Comparison of ENCODE assay signal across 10 cellular contexts in genomic region chr4:127698789-127699200, GRCh38. TPM values are rescaled to one million over a fixed set of nuclear protein-coding genes. Genes with fewer than 3 reads are reported as not detected.
DNase-seq lines count a peak whose midpoint lies in the region; ATAC-seq, FAIRE-seq and TF ChIP-seq lines count a peak whose summit lies in the region.
"Had no signal": no experiment of that assay in that cellular context is flagged by ENCODE, and none has a peak within 500 bp of the region (broad histone marks: within the 10 kb centered on the region; RNA-seq: fewer than 3 reads in every experiment).

No MANE protein-coding gene starts in this region.

- ATAC-seq in HG03045 (IDR thresholded peaks at IDR 0.05; ENCODE audit: unreplicated experiment): peak; percentile 100
- ATAC-seq in SK-N-SH treated with all-trans-retinoic acid at 6 μM for 48 hours: peak; percentile 62
- ATAC-seq in body of pancreas: no peak
- no peak for ATAC-seq in gastrocnemius medialis

- H3K4me1 ChIP-seq in body of pancreas (no peaks in the 10 kb centered on the region), gastrocnemius medialis (no peaks in the 10 kb centered on the region)

- no peak for TF ChIP-seq CTCF in body of pancreas (IDR thresholded peaks at IDR 0.05)
- no peak for TF ChIP-seq CTCF in gastrocnemius medialis (IDR thresholded peaks at IDR 0.05 in 4 of 5, conservative IDR thresholded peaks at IDR 0.05 in 1 of 5)

- no peaks in the 10 kb centered on the region for H3K4me1 Mint-ChIP-seq in activated CD4-positive, alpha-beta T cell treated with anti-CD3 and anti-CD28 coated beads, Interleukin-2, amount 10 ng/mL, durations not matched to agents 24 days and 14 days

- peaks cover 5% of the 10 kb centered on the region for H3K9me3 Mint-ChIP-seq in activated CD4-positive, alpha-beta T cell treated with anti-CD3 and anti-CD28 coated beads, Interleukin-2, amount 10 ng/mL, durations not matched to agents 24 days and 14 days

- H3K36me3 Mint-ChIP-seq in activated CD4-positive, alpha-beta T cell treated with anti-CD3 and anti-CD28 coated beads, Interleukin-2, amount 10 ng/mL, durations not matched to agents 24 days and 14 days (ENCODE audit: low read depth): no peaks in the 10 kb centered on the region

- H3K9me3 ChIP-seq in body of pancreas (no peaks in the 10 kb centered on the region), gastrocnemius medialis (no peaks in the 10 kb centered on the region)

- intact Hi-C loops in body of pancreas (cut with DNase I): no loop called here
- intact Hi-C loops in activated CD4-positive, alpha-beta T cell treated with anti-CD3 and anti-CD28 coated beads, Interleukin-2, amount 10 ng/mL, durations not matched to agents 24 days and 14 days (cut with micrococcal nuclease): no loop called here
- intact Hi-C loops in gastrocnemius medialis (cut with DNase I; ENCODE audit: low total_unique reads): no loop called here

- no peak overlapping the region for H3K27ac ChIP-seq in body of pancreas
- no peak overlapping the region for H3K27ac ChIP-seq in gastrocnemius medialis

- H3K27me3 ChIP-seq in body of pancreas: no peaks in the 10 kb centered on the region
- H3K27me3 ChIP-seq in gastrocnemius medialis: no peaks in the 10 kb centered on the region

- H3K27me3 Mint-ChIP-seq in activated CD4-positive, alpha-beta T cell treated with anti-CD3 and anti-CD28 coated beads, Interleukin-2, amount 10 ng/mL, durations not matched to agents 24 days and 14 days: peaks cover 2% of the 10 kb centered on the region

- WGBS in body of pancreas, 2 donors: 84 to 93% methylated on average over 4 of the region's 4 CpGs

- no peak for DNase-seq in GM19239 (ENCODE audit: insufficient read length, low spot score)
- peak; percentile 92 for DNase-seq in non-pigmented ciliary epithelial cell (ENCODE audit: low read depth)
- no peak for DNase-seq in body of pancreas
- no peak for DNase-seq in activated CD4-positive, alpha-beta T cell treated with anti-CD3 and anti-CD28 coated beads, Interleukin-2, amount 10 ng/mL, durations not matched to agents 24 days and 14 days
- no peak for DNase-seq in gastrocnemius medialis
- DNase-seq in NCI-H2081 (lab: John Stamatoyannopoulos, UW): no peak

- H3K4me3 ChIP-seq in body of pancreas: no peak overlapping the region
- H3K4me3 ChIP-seq in gastrocnemius medialis: no peak overlapping the region

- no peak for TF ChIP-seq POLR2A in body of pancreas (IDR thresholded peaks at IDR 0.05)
- TF ChIP-seq POLR2A in gastrocnemius medialis (IDR thresholded peaks at IDR 0.05): no peak

- FAIRE-seq in GM19239 (lab: Jason Lieb, UNC): peak; percentile 58
- FAIRE-seq: islet of Langerhans had no signal

- no peak overlapping the region for H3K27ac Mint-ChIP-seq in activated CD4-positive, alpha-beta T cell treated with anti-CD3 and anti-CD28 coated beads, Interleukin-2, amount 10 ng/mL, durations not matched to agents 24 days and 14 days

- H3K4me3 Mint-ChIP-seq in activated CD4-positive, alpha-beta T cell treated with anti-CD3 and anti-CD28 coated beads, Interleukin-2, amount 10 ng/mL, durations not matched to agents 24 days and 14 days: no peak overlapping the region

- in situ Hi-C loops in gastrocnemius medialis (cut with MboI; ENCODE audit: low sequenced_read_pairs in 4 of 4): no loop called here

- H3K36me3 ChIP-seq in body of pancreas (replicated peaks in 1 of 2; ENCODE audit: insufficient read depth in 1 of 2, low read depth in 2 of 2) (no peaks in the 10 kb centered on the region), gastrocnemius medialis (no peaks in the 10 kb centered on the region)

TF ChIP-seq in SK-N-SH treated with all-trans-retinoic acid at 6 μM for 48 hours, 23 proteins besides CTCF, POLR2A, EP300 and RAD21:
- TF ChIP-seq ISL1 (CRISPR knock-in tag; IDR thresholded peaks at IDR 0.05): peak; percentile 54
- no peak for TF ChIP-seq CREB5 (CRISPR knock-in tag; IDR thresholded peaks at IDR 0.05; ENCODE audit: low read depth)
TF ChIP-seq in SK-N-SH treated with all-trans-retinoic acid at 6 μM for 48 hours: peak in this region for 1.

RNA-seq across cellular contexts. Expression of gene SLC25A31, which starts 31.4 kb away (rescaled TPM):
- total RNA-seq in body of pancreas (not detected), gastrocnemius medialis (not detected)
- not detected in 2 replicates for total RNA-seq in activated CD4-positive, alpha-beta T cell treated with anti-CD3 and anti-CD28 coated beads, Interleukin-2, amount 10 ng/mL, durations not matched to agents 24 days and 14 days
- total RNA-seq: urinary bladder had no signal

Comparison
In these comparisons a context has a peak if more than half of its experiments do, and no peak if none do; other contexts are left out.
1. ATAC-seq: peak in HG03045 (single experiment) and SK-N-SH treated with all-trans-retinoic acid at 6 μM for 48 hours (single experiment); none in body of pancreas (single experiment) and gastrocnemius medialis (0 of 2).